Comparison of ENCODE assay signal across 34 cellular contexts in the genomic region with DNA sequence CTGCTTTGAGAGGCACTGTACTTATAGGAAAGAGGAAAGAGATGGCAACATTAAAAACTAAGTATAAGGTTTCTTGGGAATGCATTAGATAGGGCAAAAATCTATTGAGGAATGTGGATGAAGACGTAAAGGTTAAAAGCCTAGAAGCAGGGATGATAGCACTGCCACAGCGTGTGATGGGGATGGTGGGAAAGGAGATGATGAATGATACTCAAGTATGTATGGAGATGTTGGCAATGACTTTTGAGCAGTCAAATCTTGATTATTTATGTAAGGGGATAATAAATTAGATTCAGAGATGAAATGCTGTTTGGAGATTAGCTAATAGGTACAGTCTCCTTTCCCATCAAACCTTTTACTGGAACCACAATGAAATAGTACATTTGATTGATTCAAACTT.
"Had no signal": no experiment of that assay in that cellular context is flagged by ENCODE, and none has a peak within 500 bp of the region (broad histone marks: within the 10 kb centered on the region; RNA-seq: fewer than 3 reads in every experiment).

No MANE protein-coding gene starts in this region.

- DNase-seq: activated B cell treated with CpG ODN at 0.5 μM for 24 hours; activated CD4-positive, alpha-beta memory T cell treated with anti-CD3 and anti-CD28 coated beads for 36 hours; activated CD4-positive, alpha-beta T cell treated with anti-CD3 and anti-CD28 coated beads for 1 hour; activated CD4-positive, alpha-beta T cell treated with anti-CD3 and anti-CD28 coated beads for 4 hours; activated CD4-positive, alpha-beta T cell treated with anti-CD3 and anti-CD28 coated beads, Interleukin-2, amount 10 ng/mL, durations not matched to agents 24 days and 14 days; activated CD4-positive, alpha-beta T cell treated with anti-CD3 and anti-CD28 coated beads, Interleukin-2, amount 50 U/mL, for 1 hour; activated CD4-positive, alpha-beta T cell treated with anti-CD3 and anti-CD28 coated beads, Interleukin-2, amount 50 U/mL, for 4 hours; activated CD8-positive, alpha-beta memory T cell treated with anti-CD3 and anti-CD28 coated beads, Interleukin-2, amount 50 U/mL, for 4 hours; activated CD8-positive, alpha-beta T cell treated with anti-CD3 and anti-CD28 coated beads for 36 hours; activated effector memory CD4-positive, alpha-beta T cell treated with anti-CD3 and anti-CD28 coated beads, Interleukin-2, amount 50 U/mL, for 16 hours; activated gamma-delta T cell treated with Interleukin-2 at 50 U/mL for 16 hours; activated naive CD4-positive, alpha-beta T cell; activated naive CD4-positive, alpha-beta T cell treated with anti-CD3 and anti-CD28 coated beads for 36 hours; activated naive CD4-positive, alpha-beta T cell treated with anti-CD3 and anti-CD28 coated beads, Interleukin-2, amount 50 U/mL, for 16 hours; activated naive CD8-positive, alpha-beta T cell treated with anti-CD3 and anti-CD28 coated beads for 36 hours; activated T-cell treated with anti-CD3 and anti-CD28 coated beads for 4 hours; activated T-cell treated with anti-CD3 and anti-CD28 coated beads, Interleukin-2, amount 50 U/mL, for 1 hour; activated T-cell treated with anti-CD3 and anti-CD28 coated beads, Interleukin-2, amount 50 U/mL, for 4 hours; activated T-cell treated with anti-CD3 and anti-CD28 coated beads, Interleukin-2, amount 50 U/mL, for 72 hours; adrenal gland; aorta; caudate nucleus; cerebellar nuclear complex; T-helper 1 cell; T-helper 2 cell; T-helper 9 cell had no signal

- H3K4me3 Mint-ChIP-seq: activated B cell treated with CpG ODN at 0.5 μM for 24 hours; activated CD4-positive, alpha-beta memory T cell treated with anti-CD3 and anti-CD28 coated beads for 36 hours; activated CD4-positive, alpha-beta T cell treated with anti-CD3 and anti-CD28 coated beads, Interleukin-2, amount 10 ng/mL, durations not matched to agents 24 days and 14 days; activated CD8-positive, alpha-beta T cell treated with anti-CD3 and anti-CD28 coated beads for 36 hours; activated naive CD4-positive, alpha-beta T cell treated with anti-CD3 and anti-CD28 coated beads for 36 hours; activated naive CD8-positive, alpha-beta T cell treated with anti-CD3 and anti-CD28 coated beads for 36 hours; activated T-cell treated with anti-CD3 and anti-CD28 coated beads, Interleukin-2, amount 50 U/mL, for 4 hours; activated T-cell treated with anti-CD3 and anti-CD28 coated beads, Interleukin-2, amount 50 U/mL, for 72 hours; activated T-helper 1 cell treated with anti-CD3 and anti-CD28 coated beads, Interleukin-12 subunit alpha, Interleukin-12 subunit beta, Interleukin-2, Interleukin-4 antibody, amounts not matched to agents 30 ng/mL and 10 ng/mL and 1 ng/mL, durations not matched to agents 14 hours and 24 hours and 36 hours; activated T-helper 17 cell treated with anti-CD3 and anti-CD28 coated beads, Interleukin-2, amount 50 U/mL, for 72 hours; brain; central memory CD8-positive, alpha-beta T cell; T-helper 1 cell treated with Interleukin-12 subunit alpha and Interleukin-12 subunit beta and Interleukin-4 antibody, amounts not matched to agents 30 μg/mL and 1 μg/mL, for 36 hours; T-helper 2 cell treated with Interferon-gamma antibody and Interleukin-4, amounts not matched to agents 5 μg/mL and 100 μg/mL, for 36 hours had no signal

- H3K27ac Mint-ChIP-seq: activated B cell treated with CpG ODN at 0.5 μM for 24 hours; activated CD4-positive, alpha-beta memory T cell treated with anti-CD3 and anti-CD28 coated beads for 36 hours; activated CD4-positive, alpha-beta T cell treated with anti-CD3 and anti-CD28 coated beads, Interleukin-2, amount 10 ng/mL, durations not matched to agents 24 days and 14 days; activated CD8-positive, alpha-beta T cell treated with anti-CD3 and anti-CD28 coated beads for 36 hours; activated naive CD4-positive, alpha-beta T cell treated with anti-CD3 and anti-CD28 coated beads for 36 hours; activated naive CD4-positive, alpha-beta T cell treated with anti-CD3 and anti-CD28 coated beads, Interleukin-2, amount 50 U/mL, for 72 hours; activated naive CD8-positive, alpha-beta T cell treated with anti-CD3 and anti-CD28 coated beads for 36 hours; activated T-cell treated with anti-CD3 and anti-CD28 coated beads, Interleukin-2, amount 50 U/mL, for 72 hours; activated T-helper 1 cell treated with anti-CD3 and anti-CD28 coated beads, Interleukin-12 subunit alpha, Interleukin-12 subunit beta, Interleukin-2, Interleukin-4 antibody, amounts not matched to agents 30 ng/mL and 10 ng/mL and 1 ng/mL, durations not matched to agents 14 hours and 24 hours and 36 hours; activated T-helper 17 cell treated with anti-CD3 and anti-CD28 coated beads, Interleukin-2, amount 50 U/mL, for 72 hours; brain; T-helper 1 cell treated with Interleukin-12 subunit alpha and Interleukin-12 subunit beta and Interleukin-4 antibody, amounts not matched to agents 30 μg/mL and 1 μg/mL, for 36 hours; T-helper 2 cell treated with Interferon-gamma antibody and Interleukin-4, amounts not matched to agents 5 μg/mL and 100 μg/mL, for 36 hours had no signal

- ATAC-seq: activated CD8-positive, alpha-beta T cell treated with anti-CD3 and anti-CD28 coated beads for 36 hours; activated naive CD4-positive, alpha-beta T cell treated with anti-CD3 and anti-CD28 coated beads, Interleukin-2, amount 50 U/mL, for 72 hours; activated T-cell treated with anti-CD3 and anti-CD28 coated beads, Interleukin-2, amount 50 U/mL, for 4 hours; activated T-cell treated with anti-CD3 and anti-CD28 coated beads, Interleukin-2, amount 50 U/mL, for 72 hours; activated T-helper 17 cell treated with anti-CD3 and anti-CD28 coated beads, Interleukin-2, amount 50 U/mL, for 72 hours had no signal

- H3K36me3 Mint-ChIP-seq: activated CD4-positive, alpha-beta memory T cell treated with anti-CD3 and anti-CD28 coated beads for 36 hours; activated naive CD8-positive, alpha-beta T cell treated with anti-CD3 and anti-CD28 coated beads for 36 hours had no signal

- H3K27me3 Mint-ChIP-seq: activated B cell treated with CpG ODN at 0.5 μM for 24 hours; activated CD4-positive, alpha-beta memory T cell treated with anti-CD3 and anti-CD28 coated beads for 36 hours; activated CD4-positive, alpha-beta T cell treated with anti-CD3 and anti-CD28 coated beads, Interleukin-2, amount 10 ng/mL, durations not matched to agents 24 days and 14 days; activated CD8-positive, alpha-beta T cell treated with anti-CD3 and anti-CD28 coated beads for 36 hours; activated naive CD8-positive, alpha-beta T cell treated with anti-CD3 and anti-CD28 coated beads for 36 hours; activated T-helper 17 cell treated with anti-CD3 and anti-CD28 coated beads, Interleukin-2, amount 50 U/mL, for 72 hours had no signal

- H3K4me3 ChIP-seq: adrenal gland, cardiac muscle cell had no signal

- H3K4me1 Mint-ChIP-seq: activated B cell treated with CpG ODN at 0.5 μM for 24 hours; activated CD4-positive, alpha-beta T cell treated with anti-CD3 and anti-CD28 coated beads, Interleukin-2, amount 10 ng/mL, durations not matched to agents 24 days and 14 days; activated naive CD8-positive, alpha-beta T cell treated with anti-CD3 and anti-CD28 coated beads for 36 hours; activated T-helper 17 cell treated with anti-CD3 and anti-CD28 coated beads, Interleukin-2, amount 50 U/mL, for 72 hours; brain; central memory CD8-positive, alpha-beta T cell had no signal
